Comparison of ENCODE assay signal across 15 cellular contexts in the genomic region with DNA sequence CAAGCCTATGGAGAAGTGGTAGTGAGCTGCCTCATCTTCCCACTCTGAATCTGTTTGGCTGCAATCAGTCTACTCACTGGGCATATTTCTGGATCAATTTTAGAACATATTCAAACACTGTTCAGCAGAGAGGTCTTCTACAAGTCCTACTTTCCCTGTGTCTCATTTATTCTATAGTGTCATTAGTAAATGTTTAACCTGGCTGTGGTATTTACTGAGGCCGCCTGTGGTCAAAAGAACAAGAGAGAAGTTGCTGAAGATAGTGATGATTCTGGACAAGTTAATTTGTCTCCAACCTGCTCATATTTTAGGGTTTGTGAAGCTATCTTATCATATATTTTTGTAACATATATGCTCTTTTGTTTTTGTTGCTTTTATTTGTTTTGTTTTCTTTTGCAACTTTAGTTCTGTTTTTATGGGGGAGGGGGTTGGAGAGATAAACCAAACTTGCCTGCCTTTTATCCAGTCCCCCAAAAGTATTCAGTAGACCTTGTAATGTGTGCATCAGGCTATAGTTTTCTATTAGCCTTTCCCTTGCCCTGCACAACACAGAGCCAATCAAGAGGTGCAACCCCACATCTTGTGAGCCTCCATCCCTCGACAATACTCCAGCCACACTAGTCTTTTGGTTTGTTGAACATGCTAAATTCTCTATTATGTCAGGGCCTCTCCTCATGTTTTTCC.
DNase-seq lines count a peak whose midpoint lies in the region; ATAC-seq and TF ChIP-seq lines count a peak whose summit lies in the region.
"Had no signal": no experiment of that assay in that cellular context is flagged by ENCODE, and none has a peak within 500 bp of the region (broad histone marks: within the 10 kb centered on the region; RNA-seq: fewer than 3 reads in every experiment).

No MANE protein-coding gene starts in this region.

- intact Hi-C loops in activated CD8-positive, alpha-beta T cell treated with anti-CD3 and anti-CD28 coated beads for 36 hours (cut with micrococcal nuclease), result no loop called here
- intact Hi-C loops in left cardiac atrium (cut with DNase I), result no loop called here

- TF ChIP-seq CTCF in epithelial cell of proximal tubule (conservative IDR thresholded peaks at IDR 0.05; ENCODE audit: low read depth, low read length), result no peak
- no peak for TF ChIP-seq CTCF in activated CD8-positive, alpha-beta T cell treated with anti-CD3 and anti-CD28 coated beads for 36 hours (IDR thresholded peaks at IDR 0.05)

- DNase-seq in epithelial cell of proximal tubule (ENCODE audit: low read depth) (peak; percentile 13), left cardiac atrium (no peak), amygdala (lab: John Stamatoyannopoulos, UW) (no peak)
- no peak for DNase-seq in activated CD8-positive, alpha-beta T cell treated with anti-CD3 and anti-CD28 coated beads for 36 hours
- DNase-seq: DMS153; GM23248; left lung; stimulated activated naive CD8-positive, alpha-beta T cell treated with anti-CD3 and anti-CD28 coated beads, Interleukin-15, amount 100 ng/mL, for 72 hours had no signal

- no peaks in the 10 kb centered on the region for H3K4me1 Mint-ChIP-seq in activated CD8-positive, alpha-beta T cell treated with anti-CD3 and anti-CD28 coated beads for 36 hours (ENCODE audit: low read depth)
- H3K4me1 Mint-ChIP-seq: nephron; stimulated activated naive CD8-positive, alpha-beta T cell treated with anti-CD3 and anti-CD28 coated beads, Interleukin-15, amount 100 ng/mL, for 72 hours had no signal

- no peak overlapping the region for H3K4me3 ChIP-seq in epithelial cell of proximal tubule (ENCODE audit: low read depth, low read length)
- H3K4me3 ChIP-seq: GM23248, left lung had no signal

- CTCF ChIA-PET in activated CD8-positive, alpha-beta T cell treated with anti-CD3 and anti-CD28 coated beads for 36 hours (lab: Charles Lee), result no interaction called here

- no peaks in the 10 kb centered on the region for H3K36me3 Mint-ChIP-seq in activated CD8-positive, alpha-beta T cell treated with anti-CD3 and anti-CD28 coated beads for 36 hours (ENCODE audit: low read depth)

- no peaks in the 10 kb centered on the region for H3K27me3 Mint-ChIP-seq in activated CD8-positive, alpha-beta T cell treated with anti-CD3 and anti-CD28 coated beads for 36 hours
- H3K27me3 Mint-ChIP-seq: stimulated activated naive CD8-positive, alpha-beta T cell treated with anti-CD3 and anti-CD28 coated beads, Interleukin-15, amount 100 ng/mL, for 72 hours had no signal

- ATAC-seq in GM18511 (IDR thresholded peaks at IDR 0.05; ENCODE audit: unreplicated experiment) (peak; percentile 89), GM21528 (IDR thresholded peaks at IDR 0.05; ENCODE audit: low FRiP score, unreplicated experiment) (peak; percentile 75), HG03139 (IDR thresholded peaks at IDR 0.05; ENCODE audit: unreplicated experiment) (peak; percentile 69), GM19035 (IDR thresholded peaks at IDR 0.05; ENCODE audit: unreplicated experiment) (no peak), left cardiac atrium (no peak)
- ATAC-seq in activated CD8-positive, alpha-beta T cell treated with anti-CD3 and anti-CD28 coated beads for 36 hours, result no peak
- ATAC-seq: activated naive CD4-positive, alpha-beta T cell treated with anti-CD3 and anti-CD28 coated beads, Interleukin-2, amount 50 U/mL, for 72 hours; left lung; sciatic nerve; stimulated activated naive CD8-positive, alpha-beta T cell treated with anti-CD3 and anti-CD28 coated beads, Interleukin-15, amount 100 ng/mL, for 72 hours had no signal

- POLR2A ChIA-PET in activated CD8-positive, alpha-beta T cell treated with anti-CD3 and anti-CD28 coated beads for 36 hours (lab: Charles Lee), result no interaction called here

- peaks cover 3% of the 10 kb centered on the region for H3K9me3 Mint-ChIP-seq in activated CD8-positive, alpha-beta T cell treated with anti-CD3 and anti-CD28 coated beads for 36 hours
- H3K9me3 Mint-ChIP-seq: nephron; stimulated activated naive CD8-positive, alpha-beta T cell treated with anti-CD3 and anti-CD28 coated beads, Interleukin-15, amount 100 ng/mL, for 72 hours had no signal

- no peak overlapping the region for H3K4me3 Mint-ChIP-seq in activated CD8-positive, alpha-beta T cell treated with anti-CD3 and anti-CD28 coated beads for 36 hours
- H3K4me3 Mint-ChIP-seq: nephron; stimulated activated naive CD8-positive, alpha-beta T cell treated with anti-CD3 and anti-CD28 coated beads, Interleukin-15, amount 100 ng/mL, for 72 hours had no signal

- H3K27ac Mint-ChIP-seq in activated CD8-positive, alpha-beta T cell treated with anti-CD3 and anti-CD28 coated beads for 36 hours, result no peak overlapping the region
- H3K27ac Mint-ChIP-seq: activated naive CD4-positive, alpha-beta T cell treated with anti-CD3 and anti-CD28 coated beads, Interleukin-2, amount 50 U/mL, for 72 hours; nephron; stimulated activated naive CD8-positive, alpha-beta T cell treated with anti-CD3 and anti-CD28 coated beads, Interleukin-15, amount 100 ng/mL, for 72 hours had no signal

Comparison
In these comparisons a context has a peak if more than half of its experiments do, and no peak if none do; other contexts are left out.
1. ATAC-seq: peak in GM18511 (single experiment), GM21528 (single experiment) and HG03139 (single experiment); none in GM19035 (single experiment), activated CD8-positive, alpha-beta T cell treated with anti-CD3 and anti-CD28 coated beads for 36 hours (single experiment) and left cardiac atrium (0 of 2).